Comparison of ENCODE assay signal across 9 cellular contexts in genomic region chr6:37175332-37176267, GRCh38. TPM values are rescaled to one million over a fixed set of nuclear protein-coding genes. Genes with fewer than 3 reads are reported as not detected.
A peak's percentile ranks its signal among the peaks of the same experiment; 100 is the strongest.
DNase-seq lines count a peak whose midpoint lies in the region; ATAC-seq and TF ChIP-seq lines count a peak whose summit lies in the region.
"Had no signal": no experiment of that assay in that cellular context is flagged by ENCODE, and none has a peak within 500 bp of the region (broad histone marks: within the 10 kb centered on the region; RNA-seq: fewer than 3 reads in every experiment).

No MANE protein-coding gene starts in this region.

- in situ Hi-C loops in transverse colon (cut with MboI; ENCODE audit: low pct_ligation_motif_present in 1 of 4, low pct_unique_long_range_greater_than_20kb in 1 of 4, low sequenced_read_pairs in 3 of 4), result no loop called here

- H3K27ac ChIP-seq in MM.1S (ENCODE audit: low read length) (peak overlapping the region; percentile 55; the same call in 1 of the 2 replicates), transverse colon (peak overlapping the region in 2 of 4 donors; percentile 5 to 26)

- peaks cover 25% of the 10 kb centered on the region for H4K20me1 ChIP-seq in MM.1S (ENCODE audit: insufficient read depth, low read length)

- TF ChIP-seq POLR2A in transverse colon (IDR thresholded peaks at IDR 0.05), result no peak

- H2AFZ ChIP-seq in MM.1S (ENCODE audit: low read length), result no peak overlapping the region

- TF ChIP-seq CTCF in MM.1S (IDR thresholded peaks at IDR 0.05; ENCODE audit: low read length) (no peak), transverse colon (IDR thresholded peaks at IDR 0.05) (no peak), nephron progenitor cell (IDR thresholded peaks at IDR 0.05) (no peak)

- peaks cover 65% of the 10 kb centered on the region for H3F3A ChIP-seq in MM.1S (ENCODE audit: insufficient read depth, low read length)

- peaks cover 53% of the 10 kb centered on the region for H3K4me1 Mint-ChIP-seq in activated naive CD4-positive, alpha-beta T cell treated with anti-CD3 and anti-CD28 coated beads, Interleukin-2, amount 10 ng/mL, durations not matched to agents 7 days and 5 days
- peaks cover 26% of the 10 kb centered on the region for H3K4me1 Mint-ChIP-seq in nephron progenitor cell

- H3K36me3 ChIP-seq in MM.1S (replicated peaks; ENCODE audit: insufficient read depth, low read length) (peaks cover 23% of the 10 kb centered on the region), transverse colon (peaks cover 0 to 27% (median 15%) of the 10 kb centered on the region in 4 donors)

- no peaks in the 10 kb centered on the region for H3K9me3 Mint-ChIP-seq in activated naive CD4-positive, alpha-beta T cell treated with anti-CD3 and anti-CD28 coated beads, Interleukin-2, amount 10 ng/mL, durations not matched to agents 7 days and 5 days
- no peaks in the 10 kb centered on the region for H3K9me3 Mint-ChIP-seq in activated naive CD4-positive, alpha-beta T cell treated with anti-CD3 and anti-CD28 coated beads, Interleukin-2, amount 50 U/mL, for 72 hours
- H3K9me3 Mint-ChIP-seq in nephron progenitor cell, result no peaks in the 10 kb centered on the region

- H3K9me3 ChIP-seq in MM.1S (replicated peaks; ENCODE audit: insufficient read depth, low read length) (no peaks in the 10 kb centered on the region), transverse colon (no peaks in the 10 kb centered on the region)

- ATAC-seq in activated naive CD4-positive, alpha-beta T cell treated with anti-CD3 and anti-CD28 coated beads, Interleukin-2, amount 50 U/mL, for 72 hours, result no peak
- no peak for ATAC-seq in GM19467 (IDR thresholded peaks at IDR 0.05; ENCODE audit: unreplicated experiment)
- ATAC-seq: Panc1 had no signal

- H3K36me3 Mint-ChIP-seq in activated naive CD4-positive, alpha-beta T cell treated with anti-CD3 and anti-CD28 coated beads, Interleukin-2, amount 10 ng/mL, durations not matched to agents 7 days and 5 days, result peaks cover 75% of the 10 kb centered on the region
- peaks cover 54 to 67% of the 10 kb centered on the region in 2 donors for H3K36me3 Mint-ChIP-seq in activated naive CD4-positive, alpha-beta T cell treated with anti-CD3 and anti-CD28 coated beads, Interleukin-2, amount 50 U/mL, for 72 hours
- peaks cover 26% of the 10 kb centered on the region for H3K36me3 Mint-ChIP-seq in nephron progenitor cell (ENCODE audit: low read depth)

- intact Hi-C loops in transverse colon (cut with DNase I; ENCODE audit: low total_unique reads), result no loop called here

- H3K4me3 Mint-ChIP-seq in activated naive CD4-positive, alpha-beta T cell treated with anti-CD3 and anti-CD28 coated beads, Interleukin-2, amount 10 ng/mL, durations not matched to agents 7 days and 5 days, result peak overlapping the region; percentile 94
- no peak overlapping the region for H3K4me3 Mint-ChIP-seq in nephron progenitor cell

- TF ChIP-seq EP300 in transverse colon (IDR thresholded peaks at IDR 0.05; ENCODE audit: low read depth), result no peak

- H3K4me3 ChIP-seq in MM.1S (ENCODE audit: low read length) (peak overlapping the region; percentile 14; the same call in 1 of the 2 replicates), transverse colon (no peak overlapping the region)

- CTCF ChIA-PET in activated naive CD4-positive, alpha-beta T cell treated with anti-CD3 and anti-CD28 coated beads, Interleukin-2, amount 10 ng/mL, durations not matched to agents 7 days and 5 days (lab: Charles Lee), result interaction anchor here (2.8 to 17.1 kb wide), 3 partner anchors 31 to 151 kb away, joined by 11 to 293 read pairs (median 275); no protein-coding TSS in a partner anchor

- peaks cover 40% of the 10 kb centered on the region for H3K79me2 ChIP-seq in MM.1S (ENCODE audit: low read length)

- H3K9ac ChIP-seq in MM.1S (ENCODE audit: low read length), result peak overlapping the region; percentile 25; the same call in 1 of the 2 replicates

- no peaks in the 10 kb centered on the region for H3K27me3 ChIP-seq in MM.1S (replicated peaks; ENCODE audit: insufficient read depth, low read length)
- H3K27me3 ChIP-seq in transverse colon, result no peaks in the 10 kb centered on the region

- WGBS in transverse colon (ENCODE audit: low coverage in 1 of 2), 2 donors, result 79 to 84% methylated on average over 13 to 18 of the region's 18 CpGs

- H3K9me2 ChIP-seq in MM.1S (replicated peaks; ENCODE audit: insufficient read depth, low read length), result no peaks in the 10 kb centered on the region

- peaks cover 10% of the 10 kb centered on the region for H3K27me3 Mint-ChIP-seq in activated naive CD4-positive, alpha-beta T cell treated with anti-CD3 and anti-CD28 coated beads, Interleukin-2, amount 10 ng/mL, durations not matched to agents 7 days and 5 days
- H3K27me3 Mint-ChIP-seq in nephron progenitor cell (ENCODE audit: low read depth, poor library complexity), result peaks cover 9% of the 10 kb centered on the region

- H3K4me1 ChIP-seq in MM.1S (ENCODE audit: low read length), result peaks cover 35% of the 10 kb centered on the region
- peaks cover 6 to 40% (median 16%) of the 10 kb centered on the region in 4 donors for H3K4me1 ChIP-seq in transverse colon

- peak overlapping the region; percentile 98 for H3K27ac Mint-ChIP-seq in activated naive CD4-positive, alpha-beta T cell treated with anti-CD3 and anti-CD28 coated beads, Interleukin-2, amount 10 ng/mL, durations not matched to agents 7 days and 5 days
- H3K27ac Mint-ChIP-seq in activated naive CD4-positive, alpha-beta T cell treated with anti-CD3 and anti-CD28 coated beads, Interleukin-2, amount 50 U/mL, for 72 hours, result peak overlapping the region; percentile 95 to 99
- no peak overlapping the region for H3K27ac Mint-ChIP-seq in nephron progenitor cell

- peak; percentile 55 for DNase-seq in activated naive CD4-positive, alpha-beta T cell treated with anti-CD3 and anti-CD28 coated beads, Interleukin-2, amount 10 ng/mL, durations not matched to agents 7 days and 5 days
- DNase-seq in activated naive CD4-positive, alpha-beta T cell treated with Interleukin-2 at 50 U/mL for 16 hours, result no peak
- DNase-seq in MM.1S (peak; percentile 83), transverse colon (peak; percentile 26), nephron progenitor cell (no peak), NCI-H82 (lab: John Stamatoyannopoulos, UW) (no peak)
- no peak for DNase-seq in activated naive CD4-positive, alpha-beta T cell treated with anti-CD3 and anti-CD28 coated beads, Interleukin-2, amount 50 U/mL, for 72 hours (ENCODE audit: low spot score in 2 of 2)

- H3K4me2 ChIP-seq in MM.1S (ENCODE audit: low read depth, low read length), result peak overlapping the region; percentile 82

RNA-seq across cellular contexts. Expression of gene PIM1, which starts 5.6 kb away (rescaled TPM):
- 100 to 1,000 TPM; 280 to 408 TPM for total RNA-seq in activated naive CD4-positive, alpha-beta T cell treated with anti-CD3 and anti-CD28 coated beads, Interleukin-2, amount 50 U/mL, for 72 hours
- total RNA-seq in transverse colon, result 100 to 1,000 TPM in 1 of 4 donors, 10 to 100 TPM in 2, 1 to 10 TPM in 1; 6.8 to 102 (median 24.0) TPM

Comparison
In these comparisons a context has a peak if more than half of its experiments do, and no peak if none do; other contexts are left out.
1. DNase-seq: peak in activated naive CD4-positive, alpha-beta T cell treated with anti-CD3 and anti-CD28 coated beads, Interleukin-2, amount 10 ng/mL, durations not matched to agents 7 days and 5 days (single experiment), MM.1S (single experiment) and transverse colon (single experiment); none in activated naive CD4-positive, alpha-beta T cell treated with Interleukin-2 at 50 U/mL for 16 hours (single experiment), activated naive CD4-positive, alpha-beta T cell treated with anti-CD3 and anti-CD28 coated beads, Interleukin-2, amount 50 U/mL, for 72 hours (0 of 2), nephron progenitor cell (single experiment) and NCI-H82 (single experiment).